In the genomic region with DNA sequence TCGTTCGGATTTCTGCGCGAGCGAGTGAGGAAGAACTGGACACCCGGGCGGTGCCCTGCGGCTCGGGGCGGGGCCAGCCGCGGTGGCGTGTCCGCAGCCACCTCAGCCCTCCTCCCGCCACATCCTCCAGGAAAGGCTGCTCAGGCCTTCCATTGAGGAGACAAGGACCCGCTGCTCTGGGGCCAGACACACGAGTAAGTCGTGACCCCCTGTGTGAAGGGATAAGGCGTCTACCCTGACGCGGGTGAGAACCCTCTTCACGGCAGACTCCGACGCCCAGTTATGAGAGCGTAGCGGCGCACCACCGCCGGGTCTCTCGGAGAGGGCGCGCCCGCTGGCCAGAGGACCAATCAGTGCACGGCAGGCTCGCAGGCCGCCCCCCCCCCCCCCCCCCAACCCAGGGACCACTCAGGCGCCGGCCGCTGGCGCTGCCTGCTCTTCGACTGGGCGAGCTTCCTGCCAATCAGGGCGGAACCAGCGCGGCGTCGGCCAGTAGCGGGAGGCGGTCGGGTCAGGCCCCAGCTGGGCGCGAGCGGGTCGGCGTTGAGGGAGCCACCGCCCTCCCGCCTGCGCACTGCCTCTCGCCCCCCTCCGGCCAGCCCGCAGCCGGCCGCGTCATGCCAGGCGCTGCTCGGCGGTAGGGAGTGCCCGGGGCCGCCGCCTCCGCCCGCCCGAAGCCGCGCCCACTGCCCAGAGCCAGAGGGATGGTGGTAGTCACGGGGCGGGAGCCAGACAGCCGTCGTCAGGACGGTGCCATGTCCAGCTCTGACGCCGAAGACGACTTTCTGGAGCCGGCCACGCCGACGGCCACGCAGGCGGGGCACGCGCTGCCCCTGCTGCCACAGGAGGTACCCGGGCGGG, we compare ENCODE assay signal across 1 cellular context.
TF ChIP-seq lines count a peak whose summit lies in the region.

A gene (plus strand): TSS at position 521 of the 861 bp plus-strand sequence. CDS start 184 bp downstream, at position 705.

TF ChIP-seq in K562, 482 proteins besides CTCF, POLR2A, EP300 and RAD21 (continued from another document and continues in another):
- TF ChIP-seq, protein P1, sequence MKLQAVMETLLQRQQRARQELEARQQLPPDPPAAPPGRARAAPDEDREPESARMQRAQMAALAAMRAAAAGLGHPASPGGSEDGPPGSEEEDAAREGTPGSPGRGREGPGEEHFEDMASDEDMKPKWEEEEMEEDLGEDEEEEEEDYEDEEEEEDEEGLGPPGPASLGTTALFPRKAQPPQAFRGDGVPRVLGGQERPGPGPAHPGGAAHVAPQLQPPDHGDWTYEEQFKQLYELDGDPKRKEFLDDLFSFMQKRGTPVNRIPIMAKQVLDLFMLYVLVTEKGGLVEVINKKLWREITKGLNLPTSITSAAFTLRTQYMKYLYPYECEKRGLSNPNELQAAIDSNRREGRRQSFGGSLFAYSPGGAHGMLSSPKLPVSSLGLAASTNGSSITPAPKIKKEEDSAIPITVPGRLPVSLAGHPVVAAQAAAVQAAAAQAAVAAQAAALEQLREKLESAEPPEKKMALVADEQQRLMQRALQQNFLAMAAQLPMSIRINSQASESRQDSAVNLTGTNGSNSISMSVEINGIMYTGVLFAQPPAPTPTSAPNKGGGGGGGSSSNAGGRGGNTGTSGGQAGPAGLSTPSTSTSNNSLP (IDR thresholded peaks at IDR 0.05; ENCODE audit: borderline replicate concordance, low read depth, low read length) = no peak
- peak; percentile 96 for TF ChIP-seq MTA1 (IDR thresholded peaks at IDR 0.05; ENCODE audit: borderline replicate concordance)
- no peak for TF ChIP-seq ELF2 (CRISPR knock-in tag; IDR thresholded peaks at IDR 0.05)
- TF ChIP-seq NR4A1 (CRISPR knock-in tag; IDR thresholded peaks at IDR 0.05) = peak; percentile 93
- no peak for TF ChIP-seq NR4A1 (tag; IDR thresholded peaks at IDR 0.05)
- no peak for TF ChIP-seq NCOR1 (IDR thresholded peaks at IDR 0.05)
- no peak for TF ChIP-seq TFAM (CRISPR knock-in tag; conservative IDR thresholded peaks at IDR 0.05)
- TF ChIP-seq, protein P2, sequence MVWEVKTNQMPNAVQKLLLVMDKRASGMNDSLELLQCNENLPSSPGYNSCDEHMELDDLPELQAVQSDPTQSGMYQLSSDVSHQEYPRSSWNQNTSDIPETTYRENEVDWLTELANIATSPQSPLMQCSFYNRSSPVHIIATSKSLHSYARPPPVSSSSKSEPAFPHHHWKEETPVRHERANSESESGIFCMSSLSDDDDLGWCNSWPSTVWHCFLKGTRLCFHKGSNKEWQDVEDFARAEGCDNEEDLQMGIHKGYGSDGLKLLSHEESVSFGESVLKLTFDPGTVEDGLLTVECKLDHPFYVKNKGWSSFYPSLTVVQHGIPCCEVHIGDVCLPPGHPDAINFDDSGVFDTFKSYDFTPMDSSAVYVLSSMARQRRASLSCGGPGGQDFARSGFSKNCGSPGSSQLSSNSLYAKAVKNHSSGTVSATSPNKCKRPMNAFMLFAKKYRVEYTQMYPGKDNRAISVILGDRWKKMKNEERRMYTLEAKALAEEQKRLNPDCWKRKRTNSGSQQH (CRISPR knock-in tag; IDR thresholded peaks at IDR 0.05) = peak; percentile 45; the same call in 1 of the 2 replicates
- no peak for TF ChIP-seq TEAD2 (tag; IDR thresholded peaks at IDR 0.05)
- peak; percentile 65; the same call in 1 of the 2 replicates for TF ChIP-seq ZBTB17 (CRISPR knock-in tag; IDR thresholded peaks at IDR 0.05)
- no peak for TF ChIP-seq ADNP (tag; IDR thresholded peaks at IDR 0.05)
- no peak for TF ChIP-seq ZNF217 (CRISPR knock-in tag; IDR thresholded peaks at IDR 0.05)
- TF ChIP-seq CHD2 (IDR thresholded peaks at IDR 0.05; ENCODE audit: low read depth, low read length) = peak; percentile 80
- TF ChIP-seq, protein P3, sequence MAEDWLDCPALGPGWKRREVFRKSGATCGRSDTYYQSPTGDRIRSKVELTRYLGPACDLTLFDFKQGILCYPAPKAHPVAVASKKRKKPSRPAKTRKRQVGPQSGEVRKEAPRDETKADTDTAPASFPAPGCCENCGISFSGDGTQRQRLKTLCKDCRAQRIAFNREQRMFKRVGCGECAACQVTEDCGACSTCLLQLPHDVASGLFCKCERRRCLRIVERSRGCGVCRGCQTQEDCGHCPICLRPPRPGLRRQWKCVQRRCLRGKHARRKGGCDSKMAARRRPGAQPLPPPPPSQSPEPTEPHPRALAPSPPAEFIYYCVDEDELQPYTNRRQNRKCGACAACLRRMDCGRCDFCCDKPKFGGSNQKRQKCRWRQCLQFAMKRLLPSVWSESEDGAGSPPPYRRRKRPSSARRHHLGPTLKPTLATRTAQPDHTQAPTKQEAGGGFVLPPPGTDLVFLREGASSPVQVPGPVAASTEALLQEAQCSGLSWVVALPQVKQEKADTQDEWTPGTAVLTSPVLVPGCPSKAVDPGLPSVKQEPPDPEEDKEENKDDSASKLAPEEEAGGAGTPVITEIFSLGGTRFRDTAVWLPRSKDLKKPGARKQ (CRISPR knock-in tag; IDR thresholded peaks at IDR 0.05) = no peak
- TF ChIP-seq NCOA6 (IDR thresholded peaks at IDR 0.05) = no peak
- TF ChIP-seq, protein P4, sequence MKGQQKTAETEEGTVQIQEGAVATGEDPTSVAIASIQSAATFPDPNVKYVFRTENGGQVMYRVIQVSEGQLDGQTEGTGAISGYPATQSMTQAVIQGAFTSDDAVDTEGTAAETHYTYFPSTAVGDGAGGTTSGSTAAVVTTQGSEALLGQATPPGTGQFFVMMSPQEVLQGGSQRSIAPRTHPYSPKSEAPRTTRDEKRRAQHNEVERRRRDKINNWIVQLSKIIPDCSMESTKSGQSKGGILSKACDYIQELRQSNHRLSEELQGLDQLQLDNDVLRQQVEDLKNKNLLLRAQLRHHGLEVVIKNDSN (CRISPR knock-in tag; IDR thresholded peaks at IDR 0.05) = 0 out of 2 replicates have a peak, but pooled peaks have one; percentile 32
- TF ChIP-seq STAT5B (CRISPR knock-in tag; IDR thresholded peaks at IDR 0.05) = no peak
- 0 out of 2 replicates have a peak, but pooled peaks have one; percentile 24 for TF ChIP-seq JUN (IDR thresholded peaks at IDR 0.05; ENCODE audit: borderline replicate concordance, low read depth, low read length)
- peak; percentile 30; the same call in 1 of the 2 replicates for TF ChIP-seq JUN (CRISPR knock-in tag; IDR thresholded peaks at IDR 0.05; ENCODE audit: borderline replicate concordance)
- TF ChIP-seq ELF4 (CRISPR knock-in tag; IDR thresholded peaks at IDR 0.05) = 0 out of 2 replicates have a peak, but pooled peaks have one; percentile 18
- TF ChIP-seq BCOR (IDR thresholded peaks at IDR 0.05) = peak; percentile 50; the same call in 1 of the 2 replicates
- TF ChIP-seq, protein P5, sequence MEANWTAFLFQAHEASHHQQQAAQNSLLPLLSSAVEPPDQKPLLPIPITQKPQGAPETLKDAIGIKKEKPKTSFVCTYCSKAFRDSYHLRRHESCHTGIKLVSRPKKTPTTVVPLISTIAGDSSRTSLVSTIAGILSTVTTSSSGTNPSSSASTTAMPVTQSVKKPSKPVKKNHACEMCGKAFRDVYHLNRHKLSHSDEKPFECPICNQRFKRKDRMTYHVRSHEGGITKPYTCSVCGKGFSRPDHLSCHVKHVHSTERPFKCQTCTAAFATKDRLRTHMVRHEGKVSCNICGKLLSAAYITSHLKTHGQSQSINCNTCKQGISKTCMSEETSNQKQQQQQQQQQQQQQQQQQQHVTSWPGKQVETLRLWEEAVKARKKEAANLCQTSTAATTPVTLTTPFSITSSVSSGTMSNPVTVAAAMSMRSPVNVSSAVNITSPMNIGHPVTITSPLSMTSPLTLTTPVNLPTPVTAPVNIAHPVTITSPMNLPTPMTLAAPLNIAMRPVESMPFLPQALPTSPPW (CRISPR knock-in tag; IDR thresholded peaks at IDR 0.05) = peak; percentile 100
- peak; percentile 50; the same call in 1 of the 2 replicates for TF ChIP-seq E2F3 (CRISPR knock-in tag; IDR thresholded peaks at IDR 0.05)
- TF ChIP-seq YBX1 (IDR thresholded peaks at IDR 0.05) = no peak
- TF ChIP-seq CBFB (CRISPR knock-in tag; IDR thresholded peaks at IDR 0.05) = no peak; the same call in 1 of the 2 replicates
- TF ChIP-seq, protein P6, sequence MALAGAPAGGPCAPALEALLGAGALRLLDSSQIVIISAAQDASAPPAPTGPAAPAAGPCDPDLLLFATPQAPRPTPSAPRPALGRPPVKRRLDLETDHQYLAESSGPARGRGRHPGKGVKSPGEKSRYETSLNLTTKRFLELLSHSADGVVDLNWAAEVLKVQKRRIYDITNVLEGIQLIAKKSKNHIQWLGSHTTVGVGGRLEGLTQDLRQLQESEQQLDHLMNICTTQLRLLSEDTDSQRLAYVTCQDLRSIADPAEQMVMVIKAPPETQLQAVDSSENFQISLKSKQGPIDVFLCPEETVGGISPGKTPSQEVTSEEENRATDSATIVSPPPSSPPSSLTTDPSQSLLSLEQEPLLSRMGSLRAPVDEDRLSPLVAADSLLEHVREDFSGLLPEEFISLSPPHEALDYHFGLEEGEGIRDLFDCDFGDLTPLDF (CRISPR knock-in tag; IDR thresholded peaks at IDR 0.05) = peak; percentile 66; the same call in 1 of the 2 replicates
- peak; percentile 75; the same call in 1 of the 2 replicates for TF ChIP-seq ERF (CRISPR knock-in tag; IDR thresholded peaks at IDR 0.05)
- TF ChIP-seq PRMT5 (CRISPR knock-in tag; IDR thresholded peaks at IDR 0.05) = peak; percentile 81
- peak; percentile 74; the same call in 1 of the 2 replicates for TF ChIP-seq HDAC2 (IDR thresholded peaks at IDR 0.05)
- peak; percentile 91 for TF ChIP-seq FOS (IDR thresholded peaks at IDR 0.05; ENCODE audit: extremely low read depth, insufficient read length)
- TF ChIP-seq HMG20B (CRISPR knock-in tag; IDR thresholded peaks at IDR 0.05) = no peak
- no peak for TF ChIP-seq MEF2D (tag; conservative IDR thresholded peaks at IDR 0.05; ENCODE audit: low read depth)
- TF ChIP-seq, protein P7, sequence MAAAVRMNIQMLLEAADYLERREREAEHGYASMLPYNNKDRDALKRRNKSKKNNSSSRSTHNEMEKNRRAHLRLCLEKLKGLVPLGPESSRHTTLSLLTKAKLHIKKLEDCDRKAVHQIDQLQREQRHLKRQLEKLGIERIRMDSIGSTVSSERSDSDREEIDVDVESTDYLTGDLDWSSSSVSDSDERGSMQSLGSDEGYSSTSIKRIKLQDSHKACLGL (CRISPR knock-in tag; IDR thresholded peaks at IDR 0.05; ENCODE audit: borderline replicate concordance, poor library complexity, severe bottlenecking) = peak; percentile 14
- TF ChIP-seq, protein P8, sequence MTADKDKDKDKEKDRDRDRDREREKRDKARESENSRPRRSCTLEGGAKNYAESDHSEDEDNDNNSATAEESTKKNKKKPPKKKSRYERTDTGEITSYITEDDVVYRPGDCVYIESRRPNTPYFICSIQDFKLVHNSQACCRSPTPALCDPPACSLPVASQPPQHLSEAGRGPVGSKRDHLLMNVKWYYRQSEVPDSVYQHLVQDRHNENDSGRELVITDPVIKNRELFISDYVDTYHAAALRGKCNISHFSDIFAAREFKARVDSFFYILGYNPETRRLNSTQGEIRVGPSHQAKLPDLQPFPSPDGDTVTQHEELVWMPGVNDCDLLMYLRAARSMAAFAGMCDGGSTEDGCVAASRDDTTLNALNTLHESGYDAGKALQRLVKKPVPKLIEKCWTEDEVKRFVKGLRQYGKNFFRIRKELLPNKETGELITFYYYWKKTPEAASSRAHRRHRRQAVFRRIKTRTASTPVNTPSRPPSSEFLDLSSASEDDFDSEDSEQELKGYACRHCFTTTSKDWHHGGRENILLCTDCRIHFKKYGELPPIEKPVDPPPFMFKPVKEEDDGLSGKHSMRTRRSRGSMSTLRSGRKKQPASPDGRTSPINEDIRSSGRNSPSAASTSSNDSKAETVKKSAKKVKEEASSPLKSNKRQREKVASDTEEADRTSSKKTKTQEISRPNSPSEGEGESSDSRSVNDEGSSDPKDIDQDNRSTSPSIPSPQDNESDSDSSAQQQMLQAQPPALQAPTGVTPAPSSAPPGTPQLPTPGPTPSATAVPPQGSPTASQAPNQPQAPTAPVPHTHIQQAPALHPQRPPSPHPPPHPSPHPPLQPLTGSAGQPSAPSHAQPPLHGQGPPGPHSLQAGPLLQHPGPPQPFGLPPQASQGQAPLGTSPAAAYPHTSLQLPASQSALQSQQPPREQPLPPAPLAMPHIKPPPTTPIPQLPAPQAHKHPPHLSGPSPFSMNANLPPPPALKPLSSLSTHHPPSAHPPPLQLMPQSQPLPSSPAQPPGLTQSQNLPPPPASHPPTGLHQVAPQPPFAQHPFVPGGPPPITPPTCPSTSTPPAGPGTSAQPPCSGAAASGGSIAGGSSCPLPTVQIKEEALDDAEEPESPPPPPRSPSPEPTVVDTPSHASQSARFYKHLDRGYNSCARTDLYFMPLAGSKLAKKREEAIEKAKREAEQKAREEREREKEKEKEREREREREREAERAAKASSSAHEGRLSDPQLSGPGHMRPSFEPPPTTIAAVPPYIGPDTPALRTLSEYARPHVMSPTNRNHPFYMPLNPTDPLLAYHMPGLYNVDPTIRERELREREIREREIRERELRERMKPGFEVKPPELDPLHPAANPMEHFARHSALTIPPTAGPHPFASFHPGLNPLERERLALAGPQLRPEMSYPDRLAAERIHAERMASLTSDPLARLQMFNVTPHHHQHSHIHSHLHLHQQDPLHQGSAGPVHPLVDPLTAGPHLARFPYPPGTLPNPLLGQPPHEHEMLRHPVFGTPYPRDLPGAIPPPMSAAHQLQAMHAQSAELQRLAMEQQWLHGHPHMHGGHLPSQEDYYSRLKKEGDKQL (CRISPR knock-in tag; IDR thresholded peaks at IDR 0.05; ENCODE audit: borderline replicate concordance) = no peak
- TF ChIP-seq, protein P9, sequence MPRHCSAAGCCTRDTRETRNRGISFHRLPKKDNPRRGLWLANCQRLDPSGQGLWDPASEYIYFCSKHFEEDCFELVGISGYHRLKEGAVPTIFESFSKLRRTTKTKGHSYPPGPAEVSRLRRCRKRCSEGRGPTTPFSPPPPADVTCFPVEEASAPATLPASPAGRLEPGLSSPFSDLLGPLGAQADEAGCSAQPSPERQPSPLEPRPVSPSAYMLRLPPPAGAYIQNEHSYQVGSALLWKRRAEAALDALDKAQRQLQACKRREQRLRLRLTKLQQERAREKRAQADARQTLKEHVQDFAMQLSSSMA (CRISPR knock-in tag; IDR thresholded peaks at IDR 0.05) = peak; percentile 67; the same call in 1 of the 2 replicates
- no peak for TF ChIP-seq ZNF76 (CRISPR knock-in tag; IDR thresholded peaks at IDR 0.05; ENCODE audit: borderline replicate concordance)
- no peak for TF ChIP-seq NFATC3 (IDR thresholded peaks at IDR 0.05)
- TF ChIP-seq, protein P10, sequence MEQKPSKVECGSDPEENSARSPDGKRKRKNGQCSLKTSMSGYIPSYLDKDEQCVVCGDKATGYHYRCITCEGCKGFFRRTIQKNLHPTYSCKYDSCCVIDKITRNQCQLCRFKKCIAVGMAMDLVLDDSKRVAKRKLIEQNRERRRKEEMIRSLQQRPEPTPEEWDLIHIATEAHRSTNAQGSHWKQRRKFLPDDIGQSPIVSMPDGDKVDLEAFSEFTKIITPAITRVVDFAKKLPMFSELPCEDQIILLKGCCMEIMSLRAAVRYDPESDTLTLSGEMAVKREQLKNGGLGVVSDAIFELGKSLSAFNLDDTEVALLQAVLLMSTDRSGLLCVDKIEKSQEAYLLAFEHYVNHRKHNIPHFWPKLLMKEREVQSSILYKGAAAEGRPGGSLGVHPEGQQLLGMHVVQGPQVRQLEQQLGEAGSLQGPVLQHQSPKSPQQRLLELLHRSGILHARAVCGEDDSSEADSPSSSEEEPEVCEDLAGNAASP (IDR thresholded peaks at IDR 0.05) = no peak
- peak in 2 of 3 experiments; percentile 10 to 36 for TF ChIP-seq YY1 (IDR thresholded peaks at IDR 0.05; ENCODE audit: borderline replicate concordance in 1 of 3, control insufficient read depth in 1 of 3, extremely low read depth in 1 of 3, insufficient read depth in 3 of 3, insufficient read length in 1 of 3, insufficient replicate concordance in 2 of 3, low read depth in 1 of 3, low read length in 2 of 3)
- TF ChIP-seq TCF3 (CRISPR knock-in tag; IDR thresholded peaks at IDR 0.05) = peak; percentile 4; the same call in 1 of the 2 replicates
- peak; percentile 38 for TF ChIP-seq HNRNPLL (IDR thresholded peaks at IDR 0.05; ENCODE audit: low read depth, low read length, poor library complexity, severe bottlenecking)
